Comparison of ENCODE assay signal across 8 cellular contexts in genomic region chr12:76790564-76791552, GRCh38. TPM values are rescaled to one million over a fixed set of nuclear protein-coding genes. Genes with fewer than 3 reads are reported as not detected.
DNase-seq lines count a peak whose midpoint lies in the region; ATAC-seq and TF ChIP-seq lines count a peak whose summit lies in the region.

No MANE protein-coding gene starts in this region.

- H3K4me3 ChIP-seq in CD4-positive, CD25-positive, alpha-beta regulatory T cell (ENCODE audit: low read depth, low read length) = no peak overlapping the region
- no peak overlapping the region for H3K4me3 ChIP-seq in GM23248

- no peak overlapping the region for H3K27ac ChIP-seq in CD4-positive, CD25-positive, alpha-beta regulatory T cell (ENCODE audit: insufficient read depth, low read length, poor library complexity, severe bottlenecking)
- no peak overlapping the region for H3K27ac ChIP-seq in GM23248

- peaks cover 100% of the 10 kb centered on the region for H3K79me2 ChIP-seq in GM23248 (ENCODE audit: insufficient read depth)

- WGBS in GM23248 (ENCODE audit: low coverage in 1 of 2, low lambda C conversion rate in 2 of 2, missing lambda C conversion rate in 2 of 2), 2 experiments = 34 to 36% methylated on average over 4 of the region's 4 CpGs

- H3K9me2 ChIP-seq in GM23248 (ENCODE audit: insufficient read depth) = no peaks in the 10 kb centered on the region

- H3K36me3 Mint-ChIP-seq in CD4-positive, CD25-positive, alpha-beta regulatory T cell = peaks cover under 1% of the 10 kb centered on the region
- H3K36me3 Mint-ChIP-seq in mesothelial cell of epicardium = peaks cover 15% of the 10 kb centered on the region
- peaks cover under 1% of the 10 kb centered on the region for H3K36me3 Mint-ChIP-seq in activated T-helper 2 cell treated with anti-CD3 and anti-CD28 coated beads, Interferon-gamma antibody, Interleukin-2, Interleukin-4, amounts not matched to agents 10 μg/mL and 5 μg/mL and 100 μg/mL, durations not matched to agents 14 hours and 24 hours and 36 hours (ENCODE audit: low read depth)

- TF ChIP-seq CTCF in mesothelial cell of epicardium (IDR thresholded peaks at IDR 0.05; ENCODE audit: unreplicated experiment) = peak; percentile 72

- H3K36me3 ChIP-seq in CD4-positive, CD25-positive, alpha-beta regulatory T cell (ENCODE audit: control insufficient read depth, insufficient read depth, low read length) = no peaks in the 10 kb centered on the region
- no peaks in the 10 kb centered on the region for H3K36me3 ChIP-seq in GM23248 (ENCODE audit: low read depth)

- H3K9ac ChIP-seq in GM23248 = no peak overlapping the region

- peaks cover 0 to 8% (median 0%) of the 10 kb centered on the region in 7 donors for H3K9me3 Mint-ChIP-seq in CD4-positive, CD25-positive, alpha-beta regulatory T cell
- H3K9me3 Mint-ChIP-seq in mesothelial cell of epicardium = peaks cover 13% of the 10 kb centered on the region
- H3K9me3 Mint-ChIP-seq in activated T-helper 2 cell treated with anti-CD3 and anti-CD28 coated beads, Interferon-gamma antibody, Interleukin-2, Interleukin-4, amounts not matched to agents 10 μg/mL and 5 μg/mL and 100 μg/mL, durations not matched to agents 14 hours and 24 hours and 36 hours = no peaks in the 10 kb centered on the region

- H3K27me3 ChIP-seq in CD4-positive, CD25-positive, alpha-beta regulatory T cell (ENCODE audit: control insufficient read depth, insufficient read depth, low read length) = no peaks in the 10 kb centered on the region
- no peaks in the 10 kb centered on the region for H3K27me3 ChIP-seq in GM23248 (replicated peaks; ENCODE audit: insufficient read depth)

- in situ Hi-C loops in GM23248 (cut with MboI) = loop anchor here (10.0 kb wide), 1 partner anchor 176 kb away; no protein-coding TSS in a partner anchor

- no peak overlapping the region for H3K4me2 ChIP-seq in GM23248 (ENCODE audit: unreplicated experiment)

- H4K20me1 ChIP-seq in GM23248 (ENCODE audit: insufficient read depth) = peaks cover 3% of the 10 kb centered on the region; the same call in 1 of the 2 replicates

- H3K4me1 ChIP-seq in CD4-positive, CD25-positive, alpha-beta regulatory T cell (ENCODE audit: control insufficient read depth, insufficient read depth, low read length, poor library complexity, severe bottlenecking) = no peaks in the 10 kb centered on the region
- H3K4me1 ChIP-seq in GM23248 (ENCODE audit: insufficient read depth) = peaks cover 5% of the 10 kb centered on the region

- peaks cover 27 to 41% (median 33%) of the 10 kb centered on the region in 4 donors for H3K4me1 Mint-ChIP-seq in CD4-positive, CD25-positive, alpha-beta regulatory T cell
- H3K4me1 Mint-ChIP-seq in mesothelial cell of epicardium = peaks cover 9% of the 10 kb centered on the region
- H3K4me1 Mint-ChIP-seq in activated T-helper 2 cell treated with anti-CD3 and anti-CD28 coated beads, Interferon-gamma antibody, Interleukin-2, Interleukin-4, amounts not matched to agents 10 μg/mL and 5 μg/mL and 100 μg/mL, durations not matched to agents 14 hours and 24 hours and 36 hours (ENCODE audit: low read depth) = peaks cover 5% of the 10 kb centered on the region

- peak overlapping the region in 1 of 3 donors; percentile 43 for H3K27ac Mint-ChIP-seq in CD4-positive, CD25-positive, alpha-beta regulatory T cell
- H3K27ac Mint-ChIP-seq in mesothelial cell of epicardium = peak overlapping the region; percentile 6
- H3K27ac Mint-ChIP-seq in activated T-helper 2 cell treated with anti-CD3 and anti-CD28 coated beads, Interferon-gamma antibody, Interleukin-2, Interleukin-4, amounts not matched to agents 10 μg/mL and 5 μg/mL and 100 μg/mL, durations not matched to agents 14 hours and 24 hours and 36 hours = no peak overlapping the region

- peak in 2 of 3 donors; percentile 40 to 60 for DNase-seq in CD4-positive, CD25-positive, alpha-beta regulatory T cell
- peak; percentile 46 for DNase-seq in GM23248
- DNase-seq in NCI-H460 (ENCODE audit: extremely low read depth, low read depth) = peak; percentile 19
- peak; percentile 41 for DNase-seq in cerebellum (ENCODE audit: low spot score)
- no peak for DNase-seq in mesothelial cell of epicardium (ENCODE audit: low spot score in 2 of 2, unreplicated experiment in 2 of 2)
- no peak for DNase-seq in activated T-helper 2 cell treated with anti-CD3 and anti-CD28 coated beads, Interferon-gamma antibody, Interleukin-2, Interleukin-4, amounts not matched to agents 10 μg/mL and 5 μg/mL and 100 μg/mL, durations not matched to agents 14 hours and 24 hours and 36 hours (ENCODE audit: low spot score)
- DNase-seq in mucosa of gallbladder (ENCODE audit: low spot score) = no peak
- no peak for DNase-seq in activated CD4-positive, alpha-beta T cell treated with anti-CD3 and anti-CD28 coated beads for 4 hours

- H2AFZ ChIP-seq in GM23248 = no peak overlapping the region

- no peaks in the 10 kb centered on the region for H3K9me3 ChIP-seq in CD4-positive, CD25-positive, alpha-beta regulatory T cell (ENCODE audit: control insufficient read depth in 2 of 2, low read length in 2 of 2)
- no peaks in the 10 kb centered on the region for H3K9me3 ChIP-seq in GM23248 (ENCODE audit: low read depth)

- peaks cover 12% of the 10 kb centered on the region for H3F3A ChIP-seq in GM23248 (ENCODE audit: insufficient read depth)

- no peaks in the 10 kb centered on the region for H3K27me3 Mint-ChIP-seq in CD4-positive, CD25-positive, alpha-beta regulatory T cell
- no peaks in the 10 kb centered on the region for H3K27me3 Mint-ChIP-seq in mesothelial cell of epicardium (ENCODE audit: low read depth)
- no peaks in the 10 kb centered on the region for H3K27me3 Mint-ChIP-seq in activated T-helper 2 cell treated with anti-CD3 and anti-CD28 coated beads, Interferon-gamma antibody, Interleukin-2, Interleukin-4, amounts not matched to agents 10 μg/mL and 5 μg/mL and 100 μg/mL, durations not matched to agents 14 hours and 24 hours and 36 hours (ENCODE audit: low read depth)

- no peak overlapping the region for H3K4me3 Mint-ChIP-seq in CD4-positive, CD25-positive, alpha-beta regulatory T cell
- no peak overlapping the region for H3K4me3 Mint-ChIP-seq in mesothelial cell of epicardium
- H3K4me3 Mint-ChIP-seq in activated T-helper 2 cell treated with anti-CD3 and anti-CD28 coated beads, Interferon-gamma antibody, Interleukin-2, Interleukin-4, amounts not matched to agents 10 μg/mL and 5 μg/mL and 100 μg/mL, durations not matched to agents 14 hours and 24 hours and 36 hours (ENCODE audit: low read depth) = no peak overlapping the region

- peak in 1 of 2 donors; percentile 55 for ATAC-seq in CD4-positive, CD25-positive, alpha-beta regulatory T cell (ENCODE audit: low read depth in 2 of 2)

- intact Hi-C loops in activated T-helper 2 cell treated with anti-CD3 and anti-CD28 coated beads, Interferon-gamma antibody, Interleukin-2, Interleukin-4, amounts not matched to agents 10 μg/mL and 5 μg/mL and 100 μg/mL, durations not matched to agents 14 hours and 24 hours and 36 hours (cut with micrococcal nuclease) = loop anchor here (1.0 to 10.0 kb wide), 2 partner anchors 86 to 170 kb away; no protein-coding TSS in a partner anchor

RNA-seq across cellular contexts. Expression of gene ZDHHC17, which starts 26.9 kb away (rescaled TPM):
- total RNA-seq in CD4-positive, CD25-positive, alpha-beta regulatory T cell = 51.2 TPM
- polyA plus RNA-seq in CD4-positive, CD25-positive, alpha-beta regulatory T cell = 10 to 100 TPM in 3 of 4 donors, 1 to 10 TPM in 1; 9.4 to 16.3 (median 12.9) TPM
- 30.4 and 50.5 TPM in 2 replicates for total RNA-seq in GM23248 (2014; rRNA removed; shearing (Covaris generic))
- 14.0 and 14.6 TPM in 2 replicates for polyA plus RNA-seq in GM23248 (2016; fragmentation: Nextera tagmentation; extraction: Ambion mirVana)
- 22.1 and 31.2 TPM in 2 replicates for total RNA-seq in NCI-H460 (2014; rRNA removed; shearing (Covaris generic))
- 81.8 and 132 TPM in 2 replicates for polyA plus RNA-seq in NCI-H460 (2014; cell fraction: nucleus; rRNA removed)
- total RNA-seq in cerebellum = 222 TPM
- 61.7 to 66.4 TPM (median 65.5 TPM) in 3 replicates for total RNA-seq in mesothelial cell of epicardium
- 26.7 and 28.6 TPM in 2 replicates for total RNA-seq in activated T-helper 2 cell treated with anti-CD3 and anti-CD28 coated beads, Interferon-gamma antibody, Interleukin-2, Interleukin-4, amounts not matched to agents 10 μg/mL and 5 μg/mL and 100 μg/mL, durations not matched to agents 14 hours and 24 hours and 36 hours
- 29.9 TPM for total RNA-seq in mucosa of gallbladder

Comparison
In these comparisons a context has a peak if more than half of its experiments do, and no peak if none do; other contexts are left out.
1. DNase-seq: peak in CD4-positive, CD25-positive, alpha-beta regulatory T cell (2 of 3), GM23248 (single experiment), NCI-H460 (single experiment) and cerebellum (single experiment); none in mesothelial cell of epicardium (0 of 2), activated T-helper 2 cell treated with anti-CD3 and anti-CD28 coated beads, Interferon-gamma antibody, Interleukin-2, Interleukin-4, amounts not matched to agents 10 μg/mL and 5 μg/mL and 100 μg/mL, durations not matched to agents 14 hours and 24 hours and 36 hours (single experiment), mucosa of gallbladder (single experiment) and activated CD4-positive, alpha-beta T cell treated with anti-CD3 and anti-CD28 coated beads for 4 hours (0 of 2).